8 cellular contexts compared by ENCODE assay signal in the genomic region with DNA sequence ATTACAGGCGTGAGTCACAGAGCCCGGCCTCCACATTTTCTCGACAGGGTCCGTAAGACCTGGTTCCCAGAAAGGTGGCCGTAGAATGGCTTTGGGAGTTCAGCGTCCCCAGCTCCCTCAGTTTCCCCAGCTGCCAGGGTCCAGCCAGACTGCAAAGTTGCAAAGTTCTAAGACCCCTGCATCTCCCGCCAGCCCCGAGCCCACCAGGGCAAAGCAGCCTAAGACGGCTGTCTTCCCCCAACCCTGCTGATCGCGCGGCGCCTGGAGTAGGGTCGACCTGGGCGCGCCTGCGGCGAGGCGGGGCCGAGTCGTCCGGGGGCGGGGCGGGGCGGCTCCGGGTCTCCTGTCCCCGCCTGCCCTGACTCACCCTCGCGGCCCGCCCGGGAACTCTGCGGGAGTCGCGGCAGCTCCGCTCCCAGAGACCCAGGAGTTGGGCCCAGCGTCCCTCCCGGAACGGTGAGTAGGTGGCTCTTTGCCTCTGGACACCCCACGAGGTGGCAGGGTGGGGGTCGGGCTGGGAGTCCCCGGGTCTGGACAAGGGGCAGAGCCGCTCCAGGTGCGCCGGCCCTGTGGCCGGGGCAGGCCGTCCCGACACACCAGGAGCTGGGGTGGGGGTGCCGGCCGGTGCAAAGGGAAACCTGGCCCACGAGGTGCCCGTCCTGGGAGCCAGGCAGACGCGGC. TPM values are rescaled to one million over a fixed set of nuclear protein-coding genes. Genes with fewer than 3 reads are reported as not detected.
DNase-seq lines count a peak whose midpoint lies in the region; ATAC-seq and TF ChIP-seq lines count a peak whose summit lies in the region.

A gene (plus strand): TSS at position 366 of the 681 bp plus-strand sequence. CDS start 7,094 bp downstream, outside the sequence.

- DNase-seq in DMS79 (lab: John Stamatoyannopoulos, UW) (peak; percentile 14), NCI-H774 (lab: John Stamatoyannopoulos, UW) (peak; percentile 7), breast epithelium (ENCODE audit: low spot score in 2 of 2) (peak in 1 of 2 donors; percentile 74), left lobe of liver (ENCODE audit: low spot score) (peak; percentile 55), stromal cell of bone marrow (ENCODE audit: low read depth) (peak; percentile 52)
- no peak for DNase-seq in NK-92 treated with Interleukin-12 subunit alpha and Interleukin-12 subunit beta, amount 100 ng/mL, for 24 hours (lab: John Stamatoyannopoulos, UW)

- no peak for TF ChIP-seq POLR2A in breast epithelium (IDR thresholded peaks at IDR 0.05)

- H3K4me1 ChIP-seq in breast epithelium, result peaks cover 0 to 2% of the 10 kb centered on the region in 2 donors

- ATAC-seq in left lobe of liver, result peak; percentile 94
- ATAC-seq in HG02884 (IDR thresholded peaks at IDR 0.05; ENCODE audit: unreplicated experiment), result no peak
- no peak for ATAC-seq in HG02852 (IDR thresholded peaks at IDR 0.05; ENCODE audit: unreplicated experiment)

- H3K4me3 ChIP-seq in breast epithelium, result peak within 1 kb of the TSS; percentile 44 to 79 (median 64)

- no peaks in the 10 kb centered on the region for H3K27me3 ChIP-seq in breast epithelium

- H3K27ac ChIP-seq in breast epithelium, result peak within 1 kb of the TSS; percentile 71 to 84

- H3K9me3 ChIP-seq in breast epithelium, result no peaks in the 10 kb centered on the region

- H3K36me3 ChIP-seq in breast epithelium, result no peaks in the 10 kb centered on the region

- intact Hi-C loops in breast epithelium (cut with DNase I; ENCODE audit: low total_unique reads), result no loop called here

- TF ChIP-seq CTCF in breast epithelium (IDR thresholded peaks at IDR 0.05), result no peak

RNA-seq across cellular contexts. Expression of the gene that starts here (rescaled TPM):
- total RNA-seq in breast epithelium, result 10 to 100 TPM in 1 of 3 donors, 1 to 10 TPM in 2; 1.4 to 15.1 (median 6.6) TPM
- 4.3 TPM for total RNA-seq in left lobe of liver
